ENCODE assay signal across 26 cellular contexts in genomic region chr14:33285902-33286700, GRCh38.
"Had no signal": no experiment of that assay in that cellular context is flagged by ENCODE, and none has a peak within 500 bp of the region (broad histone marks: within the 10 kb centered on the region; RNA-seq: fewer than 3 reads in every experiment).

No MANE protein-coding gene starts in this region.

- H3K4me3 ChIP-seq: colonic mucosa, esophagus muscularis mucosa, heart right ventricle, lung, psoas muscle, skin epidermis, stomach, thyroid gland, vagina had no signal

- H3K27me3 ChIP-seq: colonic mucosa, esophagus muscularis mucosa, heart right ventricle, stomach, thyroid gland, vagina had no signal

- H3K9me3 ChIP-seq: colonic mucosa, esophagus muscularis mucosa, heart right ventricle, psoas muscle, stomach, thyroid gland, vagina had no signal

- H3K4me1 ChIP-seq: colonic mucosa, foreskin keratinocyte, heart right ventricle, stomach, vagina had no signal

- ATAC-seq: foreskin keratinocyte; heart right ventricle; left lobe of liver; naive thymus-derived CD4-positive, alpha-beta T cell; psoas muscle; right cardiac atrium had no signal

- H3K36me3 ChIP-seq: colonic mucosa, esophagus muscularis mucosa, heart right ventricle, stomach, thyroid gland, vagina had no signal

- DNase-seq: colonic mucosa; effector memory CD4-positive, alpha-beta T cell; foreskin keratinocyte; glutamatergic neuron; heart right ventricle; hippocampal formation; immature natural killer cell; islet precursor cell; naive thymus-derived CD4-positive, alpha-beta T cell; nucleus accumbens; posterior cingulate gyrus; psoas muscle; right cardiac atrium; stimulated activated CD4-positive, alpha-beta T cell treated with anti-CD3 and anti-CD28 coated beads, Interleukin-15, amount 100 ng/mL, for 24 hours; stimulated activated CD4-positive, alpha-beta T cell treated with anti-CD3 and anti-CD28 coated beads, Interleukin-2, amount 100 ng/mL, for 48 hours; stimulated activated CD8-positive, alpha-beta memory T cell treated with anti-CD3 and anti-CD28 coated beads, Interleukin-4, amount 100 ng/mL, for 48 hours; stimulated activated naive CD4-positive, alpha-beta T cell treated with Interleukin-2 at 50 U/mL for 16 hours; stomach; thyroid gland; trophoblast cell had no signal

- H3K27ac ChIP-seq: colonic mucosa, esophagus muscularis mucosa, foreskin keratinocyte, heart right ventricle, psoas muscle, skin epidermis, stomach, thyroid gland, vagina had no signal

- FAIRE-seq: endothelial cell of umbilical vein had no signal
